In the genomic region with DNA sequence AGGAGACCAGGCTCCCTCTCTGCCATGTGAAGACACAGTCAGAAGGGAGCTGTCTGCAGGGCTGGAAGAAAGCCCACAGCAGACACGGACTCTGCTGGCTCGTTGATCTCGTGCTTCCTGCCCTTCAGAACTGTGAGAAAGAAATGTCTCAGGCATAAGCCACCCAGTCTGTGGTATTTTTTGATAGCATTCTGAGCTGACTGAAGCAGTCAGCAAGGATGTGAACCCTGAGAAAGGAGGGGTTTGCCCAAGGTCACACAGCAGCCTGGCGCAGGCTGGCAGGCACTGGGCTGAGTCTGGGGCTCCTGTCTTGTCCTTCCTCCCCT, we compare ENCODE assay signal across 21 cellular contexts.
"Had no signal": no experiment of that assay in that cellular context is flagged by ENCODE, and none has a peak within 500 bp of the region (broad histone marks: within the 10 kb centered on the region; RNA-seq: fewer than 3 reads in every experiment).

No MANE protein-coding gene starts in this region.

- H3K4me2 ChIP-seq: hepatocyte had no signal

- H3K9me3 ChIP-seq: neutrophil, uterus had no signal

- H3K79me2 ChIP-seq: hepatocyte had no signal

- H3K4me3 ChIP-seq: hepatocyte, skin epidermis, uterus had no signal

- H3K27me3 ChIP-seq: uterus had no signal

- DNase-seq: dermis blood vessel endothelial cell; effector CD4-positive, alpha-beta T cell; erythroblast; foreskin melanocyte; kidney; left cardiac atrium; left ventricle myocardium superior; mesendoderm; naive B cell; posterior cingulate gyrus; stimulated activated CD4-positive, alpha-beta T cell treated with anti-CD3 and anti-CD28 coated beads, Interleukin-12 subunit alpha, Interleukin-12 subunit beta, amount 100 ng/mL, for 4 hours; stimulated activated CD4-positive, alpha-beta T cell treated with anti-CD3 and anti-CD28 coated beads, Interleukin-2, amount 100 ng/mL, for 48 hours; stimulated activated naive CD4-positive, alpha-beta T cell treated with Interleukin-2 at 50 U/mL for 16 hours; trophoblast cell; uterus had no signal

- H3K36me3 Mint-ChIP-seq: naive B cell had no signal

- H3K27ac ChIP-seq: hepatocyte, neutrophil, skin epidermis, uterus had no signal

- ATAC-seq: left cardiac atrium, left ventricle myocardium superior, sciatic nerve had no signal

- H3K4me3 Mint-ChIP-seq: endodermal cell, naive B cell, nephron had no signal

- H3K4me1 ChIP-seq: uterus had no signal

- H3K9me3 Mint-ChIP-seq: nephron had no signal

- H2AFZ ChIP-seq: hepatocyte had no signal

- H3K27ac Mint-ChIP-seq: endodermal cell, nephron had no signal

- H3K36me3 ChIP-seq: neutrophil, uterus had no signal

- H3K4me1 Mint-ChIP-seq: naive B cell had no signal
